In the genomic region with DNA sequence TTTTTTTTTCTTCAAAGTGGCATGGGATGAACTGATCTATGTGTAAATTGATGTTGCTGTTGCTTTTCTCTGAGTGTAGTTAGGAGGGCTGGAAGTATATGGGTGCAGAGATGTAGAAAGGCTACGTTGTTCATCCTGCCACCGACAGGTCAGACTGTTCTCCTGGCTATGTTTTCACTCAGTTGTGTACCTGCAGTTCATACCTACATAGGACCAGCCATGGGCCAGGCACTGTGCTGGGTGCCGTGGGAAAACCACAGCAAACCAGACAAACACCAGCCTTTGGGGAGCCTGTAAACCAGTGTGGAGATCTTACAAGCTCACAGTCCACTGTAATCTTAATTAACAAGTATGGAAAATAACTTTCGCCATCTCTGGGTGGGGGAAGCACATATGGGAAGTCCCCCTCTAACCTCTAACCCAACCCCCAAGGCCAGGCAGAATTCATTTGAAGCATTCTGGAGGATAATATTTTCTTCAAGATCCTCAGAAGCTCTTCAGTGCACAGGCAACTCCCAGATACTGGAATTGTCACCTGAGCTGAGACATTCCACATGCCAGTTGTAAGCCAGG, we compare ENCODE assay signal across 17 cellular contexts. TPM values are rescaled to one million over a fixed set of nuclear protein-coding genes. Genes with fewer than 3 reads are reported as not detected.
DNase-seq lines count a peak whose midpoint lies in the region; ATAC-seq, FAIRE-seq and TF ChIP-seq lines count a peak whose summit lies in the region.
"Had no signal": no experiment of that assay in that cellular context is flagged by ENCODE, and none has a peak within 500 bp of the region (broad histone marks: within the 10 kb centered on the region; RNA-seq: fewer than 3 reads in every experiment).

No MANE protein-coding gene starts in this region.

- H3K36me3 Mint-ChIP-seq in GM23338 (ENCODE audit: low read depth): no peaks in the 10 kb centered on the region; the same call in 2 of the 3 replicates
- peaks cover 44% of the 10 kb centered on the region for H3K36me3 Mint-ChIP-seq in activated T-helper 1 cell treated with anti-CD3 and anti-CD28 coated beads, Interleukin-12 subunit alpha, Interleukin-12 subunit beta, Interleukin-2, Interleukin-4 antibody, amounts not matched to agents 30 ng/mL and 10 ng/mL and 1 ng/mL, durations not matched to agents 14 hours and 24 hours and 36 hours (ENCODE audit: low read depth)
- no peaks in the 10 kb centered on the region for H3K36me3 Mint-ChIP-seq in natural killer cell treated with Interleukin-12 subunit alpha and Interleukin-12 subunit beta and Interleukin-15 and Interleukin-18, amount 100 ng/mL, for 72 hours

- peaks cover 77% of the 10 kb centered on the region for H3K4me1 Mint-ChIP-seq in GM23338
- H3K4me1 Mint-ChIP-seq in activated T-helper 1 cell treated with anti-CD3 and anti-CD28 coated beads, Interleukin-12 subunit alpha, Interleukin-12 subunit beta, Interleukin-2, Interleukin-4 antibody, amounts not matched to agents 30 ng/mL and 10 ng/mL and 1 ng/mL, durations not matched to agents 14 hours and 24 hours and 36 hours (ENCODE audit: low read depth): peaks cover 97% of the 10 kb centered on the region
- peaks cover 77 to 87% of the 10 kb centered on the region in 2 donors for H3K4me1 Mint-ChIP-seq in natural killer cell treated with Interleukin-12 subunit alpha and Interleukin-12 subunit beta and Interleukin-15 and Interleukin-18, amount 100 ng/mL, for 72 hours (ENCODE audit: low read depth in 2 of 2)

- ATAC-seq in GM23338: no peak
- ATAC-seq in natural killer cell treated with Interleukin-12 subunit alpha and Interleukin-12 subunit beta and Interleukin-15 and Interleukin-18, amount 100 ng/mL, for 72 hours: peak in 1 of 2 donors; percentile 67
- ATAC-seq: HepG2 had no signal

- H3K27me3 Mint-ChIP-seq in GM23338 (ENCODE audit: insufficient read depth, low read depth, poor library complexity): peaks cover 4% of the 10 kb centered on the region
- no peaks in the 10 kb centered on the region for H3K27me3 Mint-ChIP-seq in activated T-helper 1 cell treated with anti-CD3 and anti-CD28 coated beads, Interleukin-12 subunit alpha, Interleukin-12 subunit beta, Interleukin-2, Interleukin-4 antibody, amounts not matched to agents 30 ng/mL and 10 ng/mL and 1 ng/mL, durations not matched to agents 14 hours and 24 hours and 36 hours (ENCODE audit: insufficient read depth)
- H3K27me3 Mint-ChIP-seq in natural killer cell treated with Interleukin-12 subunit alpha and Interleukin-12 subunit beta and Interleukin-15 and Interleukin-18, amount 100 ng/mL, for 72 hours: no peaks in the 10 kb centered on the region

- peaks cover 11% of the 10 kb centered on the region; the same call in 1 of the 2 replicates for H3K9me2 ChIP-seq in GM23338 (ENCODE audit: insufficient read depth)

- peaks cover 39% of the 10 kb centered on the region; the same call in 1 of the 2 replicates for H4K20me1 ChIP-seq in GM23338 (replicated peaks; ENCODE audit: insufficient read depth)

- no peak for DNase-seq in GM18507 (ENCODE audit: extremely low spot score, insufficient read length, low read depth)
- no peak for DNase-seq in GM23338 (ENCODE audit: low spot score)
- DNase-seq in activated T-helper 1 cell treated with anti-CD3 and anti-CD28 coated beads, Interleukin-12 subunit alpha, Interleukin-12 subunit beta, Interleukin-2, Interleukin-4 antibody, amounts not matched to agents 30 ng/mL and 10 ng/mL and 1 ng/mL, durations not matched to agents 14 hours and 24 hours and 36 hours (ENCODE audit: low spot score): no peak
- no peak for DNase-seq in natural killer cell treated with Interleukin-12 subunit alpha and Interleukin-12 subunit beta and Interleukin-15 and Interleukin-18, amount 100 ng/mL, for 72 hours (ENCODE audit: low spot score)
- no peak for DNase-seq in hippocampal formation (lab: John Stamatoyannopoulos, UW)
- DNase-seq in NCI-H748 treated with DMSO at 0.1 percent for 48 hours (lab: John Stamatoyannopoulos, UW): no peak
- no peak for DNase-seq in stimulated activated CD4-positive, alpha-beta T cell treated with anti-CD3 and anti-CD28 coated beads, Interleukin-1b, Interleukin-23, amount 100 ng/mL, for 48 hours
- DNase-seq: activated CD4-positive, alpha-beta T cell treated with anti-CD3 and anti-CD28 coated beads for 4 hours; amniotic stem cell; hypothalamus; left ventricle myocardium inferior; NCI-H1092 treated with DMSO at 0.1 percent for 48 hours; NCI-H446; OCI-M1 had no signal

- peak; percentile 69 for FAIRE-seq in GM18507 (lab: Jason Lieb, UNC)
- FAIRE-seq: G401.6, HepG2 had no signal

- H3K27ac Mint-ChIP-seq in GM23338: peak overlapping the region; percentile 42
- H3K27ac Mint-ChIP-seq in activated T-helper 1 cell treated with anti-CD3 and anti-CD28 coated beads, Interleukin-12 subunit alpha, Interleukin-12 subunit beta, Interleukin-2, Interleukin-4 antibody, amounts not matched to agents 30 ng/mL and 10 ng/mL and 1 ng/mL, durations not matched to agents 14 hours and 24 hours and 36 hours: peak overlapping the region; percentile 83
- peak overlapping the region; percentile 86 to 87 for H3K27ac Mint-ChIP-seq in natural killer cell treated with Interleukin-12 subunit alpha and Interleukin-12 subunit beta and Interleukin-15 and Interleukin-18, amount 100 ng/mL, for 72 hours

- H3K36me3 ChIP-seq in GM23338 (ENCODE audit: insufficient read depth): no peaks in the 10 kb centered on the region
- H3K36me3 ChIP-seq: esophagus muscularis mucosa, left ventricle myocardium inferior had no signal

- no peak overlapping the region for H2AFZ ChIP-seq in GM23338

- intact Hi-C loops in activated T-helper 1 cell treated with anti-CD3 and anti-CD28 coated beads, Interleukin-12 subunit alpha, Interleukin-12 subunit beta, Interleukin-2, Interleukin-4 antibody, amounts not matched to agents 30 ng/mL and 10 ng/mL and 1 ng/mL, durations not matched to agents 14 hours and 24 hours and 36 hours (cut with micrococcal nuclease): no loop called here

- H3K4me3 Mint-ChIP-seq in GM23338: no peak overlapping the region
- H3K4me3 Mint-ChIP-seq in activated T-helper 1 cell treated with anti-CD3 and anti-CD28 coated beads, Interleukin-12 subunit alpha, Interleukin-12 subunit beta, Interleukin-2, Interleukin-4 antibody, amounts not matched to agents 30 ng/mL and 10 ng/mL and 1 ng/mL, durations not matched to agents 14 hours and 24 hours and 36 hours: peak overlapping the region; percentile 53
- H3K4me3 Mint-ChIP-seq in natural killer cell treated with Interleukin-12 subunit alpha and Interleukin-12 subunit beta and Interleukin-15 and Interleukin-18, amount 100 ng/mL, for 72 hours: peak overlapping the region; percentile 51

- peaks cover 80% of the 10 kb centered on the region for H3K4me1 ChIP-seq in GM23338 (ENCODE audit: insufficient read depth)

- H3K4me2 ChIP-seq in GM23338: 0 out of 2 replicates have a peak overlapping the region, but pooled peaks have one; percentile 38

- no peak overlapping the region for H3K4me3 ChIP-seq in GM23338
- H3K4me3 ChIP-seq: esophagus muscularis mucosa, left ventricle myocardium inferior had no signal

- H3K27ac ChIP-seq in GM23338 (ENCODE audit: low read depth): no peak overlapping the region
- H3K27ac ChIP-seq: esophagus muscularis mucosa, left ventricle myocardium inferior had no signal

- TF ChIP-seq CTCF in GM23338 (conservative IDR thresholded peaks at IDR 0.05; ENCODE audit: low read depth in 2 of 2): no peak

- H3K79me2 ChIP-seq in GM23338 (replicated peaks; ENCODE audit: insufficient read depth): peaks cover 97% of the 10 kb centered on the region

- H3F3A ChIP-seq in GM23338 (replicated peaks; ENCODE audit: low read depth): no peaks in the 10 kb centered on the region

- H3K27me3 ChIP-seq in GM23338 (ENCODE audit: insufficient read depth): no peaks in the 10 kb centered on the region
- H3K27me3 ChIP-seq: esophagus muscularis mucosa had no signal

- no peaks in the 10 kb centered on the region; the same call in 2 of the 3 replicates for H3K9me3 Mint-ChIP-seq in GM23338
- no peaks in the 10 kb centered on the region for H3K9me3 Mint-ChIP-seq in activated T-helper 1 cell treated with anti-CD3 and anti-CD28 coated beads, Interleukin-12 subunit alpha, Interleukin-12 subunit beta, Interleukin-2, Interleukin-4 antibody, amounts not matched to agents 30 ng/mL and 10 ng/mL and 1 ng/mL, durations not matched to agents 14 hours and 24 hours and 36 hours
- no peaks in the 10 kb centered on the region for H3K9me3 Mint-ChIP-seq in natural killer cell treated with Interleukin-12 subunit alpha and Interleukin-12 subunit beta and Interleukin-15 and Interleukin-18, amount 100 ng/mL, for 72 hours

RNA-seq across cellular contexts. Expression of a gene that starts 12.7 kb away (rescaled TPM):
- total RNA-seq in GM23338 (2014; rRNA removed; shearing (Covaris generic)): 59.9 and 62.4 TPM in 2 replicates
- polyA plus RNA-seq in GM23338 (2016; fragmentation: Nextera tagmentation; extraction: Ambion mirVana): 26.9 and 28.4 TPM in 2 replicates
- 79.9 and 86.8 TPM in 2 replicates for total RNA-seq in activated T-helper 1 cell treated with anti-CD3 and anti-CD28 coated beads, Interleukin-12 subunit alpha, Interleukin-12 subunit beta, Interleukin-2, Interleukin-4 antibody, amounts not matched to agents 30 ng/mL and 10 ng/mL and 1 ng/mL, durations not matched to agents 14 hours and 24 hours and 36 hours
- 10 to 100 TPM; 44.7 to 47.4 TPM for total RNA-seq in natural killer cell treated with Interleukin-12 subunit alpha and Interleukin-12 subunit beta and Interleukin-15 and Interleukin-18, amount 100 ng/mL, for 72 hours
